9 cellular contexts compared by ENCODE assay signal in the genomic region with DNA sequence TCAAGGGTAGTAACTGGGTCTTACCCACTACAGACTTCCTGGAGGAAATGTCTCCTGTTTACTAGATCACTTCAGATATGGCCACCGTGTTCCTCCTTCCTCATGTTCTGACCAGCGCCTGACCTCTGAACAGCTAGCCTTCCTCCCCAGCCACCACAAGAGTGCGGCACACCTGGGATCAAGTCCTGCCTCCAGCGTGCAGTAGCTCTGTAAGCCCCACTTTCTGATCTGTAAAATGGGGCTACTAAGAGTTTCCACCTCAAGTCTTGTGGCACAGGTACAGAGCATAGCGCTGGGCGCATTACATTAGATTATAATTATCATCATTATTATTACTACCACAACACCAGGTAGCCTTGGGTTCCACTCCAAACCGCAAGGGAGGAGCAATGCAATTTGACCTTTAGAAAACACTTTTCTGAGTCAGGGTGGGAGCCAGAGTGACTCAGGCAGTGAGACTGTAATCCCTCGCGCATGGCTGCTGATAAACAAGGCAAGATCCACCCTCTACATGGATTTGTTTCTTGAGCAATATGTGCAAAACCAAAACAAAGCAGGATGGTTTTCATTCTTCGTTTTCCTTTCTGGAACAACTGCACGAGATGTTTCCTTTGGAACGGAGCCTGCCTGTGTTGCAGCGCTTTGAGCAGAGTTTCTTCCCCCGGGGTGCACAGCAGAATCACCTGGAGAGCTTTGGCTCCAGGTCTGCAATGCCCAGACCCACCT.
DNase-seq lines count a peak whose midpoint lies in the region; ATAC-seq, FAIRE-seq and TF ChIP-seq lines count a peak whose summit lies in the region.
"Had no signal": no experiment of that assay in that cellular context is flagged by ENCODE, and none has a peak within 500 bp of the region (broad histone marks: within the 10 kb centered on the region; RNA-seq: fewer than 3 reads in every experiment).

No MANE protein-coding gene starts in this region.

- H3K36me3 ChIP-seq in HEK293 (ENCODE audit: control insufficient read depth in 2 of 2, insufficient read depth in 1 of 2, low read length in 2 of 2) (no peaks in the 10 kb centered on the region), left ventricle myocardium inferior (no peaks in the 10 kb centered on the region), small intestine (ENCODE audit: control insufficient read depth in 2 of 2, insufficient read depth in 2 of 2, low read length in 2 of 2) (peaks cover 0 to 6% of the 10 kb centered on the region in 2 donors)
- H3K36me3 ChIP-seq: cardiac muscle cell had no signal

- ATAC-seq in GM18520 (IDR thresholded peaks at IDR 0.05; ENCODE audit: unreplicated experiment) (no peak), HG02840 (IDR thresholded peaks at IDR 0.05; ENCODE audit: low FRiP score, unreplicated experiment) (no peak)

- TF ChIP-seq CTCF in HEK293 (tag by site-specific recombination; IDR thresholded peaks at IDR 0.05) (no peak), left ventricle myocardium inferior (IDR thresholded peaks at IDR 0.05; ENCODE audit: borderline replicate concordance) (no peak)

- CTCF ChIA-PET in HEK293 (lab: Yijun Ruan, JAX) = interaction anchor here (0.6 kb wide), 4 partner anchors 11 to 229 kb away, joined by 3 to 4 read pairs (median 4); no protein-coding TSS in a partner anchor

- DNase-seq in amniotic epithelial cell (ENCODE audit: low read depth) (peak; percentile 99), left ventricle myocardium inferior (peak; percentile 54), small intestine (peak; percentile 20), mesenteric fat pad (ENCODE audit: low spot score) (no peak), iPS-NIHi7 (ENCODE audit: extremely low spot score) (no peak)

- intact Hi-C loops in left ventricle myocardium inferior (cut with micrococcal nuclease) = no loop called here

- no peak overlapping the region for H3K27ac ChIP-seq in HEK293 (ENCODE audit: extremely low read depth, low read depth, low read length)
- peak overlapping the region; percentile 95 for H3K27ac ChIP-seq in left ventricle myocardium inferior (replicated peaks)
- H3K27ac ChIP-seq in small intestine (ENCODE audit: low read depth in 1 of 2, low read length in 1 of 2) = peak overlapping the region in 1 of 2 donors; percentile 92
- H3K27ac ChIP-seq: cardiac muscle cell had no signal

- no peak for FAIRE-seq in small intestine (lab: Jason Lieb, UNC)

- H3K27me3 ChIP-seq in left ventricle myocardium inferior (ENCODE audit: low read depth) = no peaks in the 10 kb centered on the region
- no peaks in the 10 kb centered on the region for H3K27me3 ChIP-seq in small intestine (ENCODE audit: control insufficient read depth in 2 of 2, insufficient read depth in 2 of 2, low read length in 2 of 2)
- H3K27me3 ChIP-seq: cardiac muscle cell had no signal

- POLR2A ChIA-PET in HEK293 (lab: Yijun Ruan, JAX) = no interaction called here

- H3K4me3 ChIP-seq in HEK293 (ENCODE audit: low read depth, low read length) (no peak overlapping the region), left ventricle myocardium inferior (peak overlapping the region; percentile 31), small intestine (ENCODE audit: low read depth in 1 of 2, low read length in 2 of 2) (no peak overlapping the region)
- H3K4me3 ChIP-seq: cardiac muscle cell had no signal

- 59 to 74% (median 71%) methylated on average over 14 of the region's 14 CpGs for WGBS in small intestine, 3 donors

- H3K4me1 ChIP-seq in HEK293 (ENCODE audit: control insufficient read depth, insufficient read depth, low read length) (peaks cover 2% of the 10 kb centered on the region; the same call in 1 of the 2 replicates), left ventricle myocardium inferior (peaks cover 62% of the 10 kb centered on the region), small intestine (ENCODE audit: control insufficient read depth in 2 of 2, insufficient read depth in 1 of 2, low read depth in 1 of 2, low read length in 1 of 2) (no peaks in the 10 kb centered on the region)

- H3K9me3 ChIP-seq in HEK293 (ENCODE audit: control insufficient read depth, insufficient read depth, low read depth, low read length) (no peaks in the 10 kb centered on the region), left ventricle myocardium inferior (replicated peaks) (no peaks in the 10 kb centered on the region), small intestine (ENCODE audit: control insufficient read depth, low read depth) (no peaks in the 10 kb centered on the region)

TF ChIP-seq in HEK293, 187 proteins besides CTCF, POLR2A, EP300 and RAD21:
- TF ChIP-seq SP7 (tag by site-specific recombination; IDR thresholded peaks at IDR 0.05) (0 out of 2 replicates have a peak, but pooled peaks have one; percentile 26), OSR2 (tag by site-specific recombination; IDR thresholded peaks at IDR 0.05) (peak; percentile 30; the same call in 1 of the 2 replicates), SCRT1 (tag by site-specific recombination; IDR thresholded peaks at IDR 0.05; ENCODE audit: borderline replicate concordance) (0 out of 2 replicates have a peak, but pooled peaks have one; percentile 41), KLF17 (tag by site-specific recombination; IDR thresholded peaks at IDR 0.05) (0 out of 2 replicates have a peak, but pooled peaks have one; percentile 67), KLF1 (tag by site-specific recombination; IDR thresholded peaks at IDR 0.05) (peak; percentile 65), ZBTB21 (tag by site-specific recombination; IDR thresholded peaks at IDR 0.05) (no peak), ZNF155 (tag by site-specific recombination; IDR thresholded peaks at IDR 0.05) (no peak), ZNF600 (tag by site-specific recombination; IDR thresholded peaks at IDR 0.05) (peak; percentile 63; the same call in 1 of the 2 replicates), ZNF792 (tag by site-specific recombination; IDR thresholded peaks at IDR 0.05) (no peak), GLIS1 (tag by site-specific recombination; IDR thresholded peaks at IDR 0.05) (peak; percentile 63; the same call in 1 of the 2 replicates), ZFP69B (tag by site-specific recombination; IDR thresholded peaks at IDR 0.05) (no peak)
- TF ChIP-seq, protein P1, sequence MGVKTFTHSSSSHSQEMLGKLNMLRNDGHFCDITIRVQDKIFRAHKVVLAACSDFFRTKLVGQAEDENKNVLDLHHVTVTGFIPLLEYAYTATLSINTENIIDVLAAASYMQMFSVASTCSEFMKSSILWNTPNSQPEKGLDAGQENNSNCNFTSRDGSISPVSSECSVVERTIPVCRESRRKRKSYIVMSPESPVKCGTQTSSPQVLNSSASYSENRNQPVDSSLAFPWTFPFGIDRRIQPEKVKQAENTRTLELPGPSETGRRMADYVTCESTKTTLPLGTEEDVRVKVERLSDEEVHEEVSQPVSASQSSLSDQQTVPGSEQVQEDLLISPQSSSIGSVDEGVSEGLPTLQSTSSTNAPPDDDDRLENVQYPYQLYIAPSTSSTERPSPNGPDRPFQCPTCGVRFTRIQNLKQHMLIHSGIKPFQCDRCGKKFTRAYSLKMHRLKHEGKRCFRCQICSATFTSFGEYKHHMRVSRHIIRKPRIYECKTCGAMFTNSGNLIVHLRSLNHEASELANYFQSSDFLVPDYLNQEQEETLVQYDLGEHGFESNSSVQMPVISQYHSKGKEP (tag by site-specific recombination; IDR thresholded peaks at IDR 0.05) = 0 out of 2 replicates have a peak, but pooled peaks have one; percentile 27
- TF ChIP-seq, protein P2, sequence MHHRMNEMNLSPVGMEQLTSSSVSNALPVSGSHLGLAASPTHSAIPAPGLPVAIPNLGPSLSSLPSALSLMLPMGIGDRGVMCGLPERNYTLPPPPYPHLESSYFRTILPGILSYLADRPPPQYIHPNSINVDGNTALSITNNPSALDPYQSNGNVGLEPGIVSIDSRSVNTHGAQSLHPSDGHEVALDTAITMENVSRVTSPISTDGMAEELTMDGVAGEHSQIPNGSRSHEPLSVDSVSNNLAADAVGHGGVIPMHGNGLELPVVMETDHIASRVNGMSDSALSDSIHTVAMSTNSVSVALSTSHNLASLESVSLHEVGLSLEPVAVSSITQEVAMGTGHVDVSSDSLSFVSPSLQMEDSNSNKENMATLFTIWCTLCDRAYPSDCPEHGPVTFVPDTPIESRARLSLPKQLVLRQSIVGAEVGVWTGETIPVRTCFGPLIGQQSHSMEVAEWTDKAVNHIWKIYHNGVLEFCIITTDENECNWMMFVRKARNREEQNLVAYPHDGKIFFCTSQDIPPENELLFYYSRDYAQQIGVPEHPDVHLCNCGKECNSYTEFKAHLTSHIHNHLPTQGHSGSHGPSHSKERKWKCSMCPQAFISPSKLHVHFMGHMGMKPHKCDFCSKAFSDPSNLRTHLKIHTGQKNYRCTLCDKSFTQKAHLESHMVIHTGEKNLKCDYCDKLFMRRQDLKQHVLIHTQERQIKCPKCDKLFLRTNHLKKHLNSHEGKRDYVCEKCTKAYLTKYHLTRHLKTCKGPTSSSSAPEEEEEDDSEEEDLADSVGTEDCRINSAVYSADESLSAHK (tag by site-specific recombination; IDR thresholded peaks at IDR 0.05) = no peak

Comparison
In these comparisons a context has a peak if more than half of its experiments do, and no peak if none do; other contexts are left out.
1. DNase-seq: peak in amniotic epithelial cell (single experiment), left ventricle myocardium inferior (single experiment) and small intestine (single experiment); none in mesenteric fat pad (single experiment) and iPS-NIHi7 (single experiment).